ENCODE assay signal across 2 cellular contexts in genomic region chr4:122576261-122577188, GRCh38.
TF ChIP-seq lines count a peak whose summit lies in the region.

No MANE protein-coding gene starts in this region.

TF ChIP-seq in K562, 482 proteins besides CTCF, POLR2A, EP300 and RAD21 (continues in another document):
- TF ChIP-seq GTF3C2 (IDR thresholded peaks at IDR 0.05; ENCODE audit: borderline replicate concordance, extremely low read depth, insufficient read length) (no peak), ZNF23 (CRISPR knock-in tag; IDR thresholded peaks at IDR 0.05) (no peak), MAZ (CRISPR knock-in tag; conservative IDR thresholded peaks at IDR 0.05 in 1 of 2, IDR thresholded peaks at IDR 0.05 in 1 of 2) (0 out of 4 replicates have a peak, but pooled peaks of 1 of the 2 experiments have one; percentile 29), CBX1 (IDR thresholded peaks at IDR 0.05; ENCODE audit: low read depth) (no peak), HEY1 (CRISPR knock-in tag; IDR thresholded peaks at IDR 0.05; ENCODE audit: borderline replicate concordance) (no peak), ZNF165 (CRISPR knock-in tag; IDR thresholded peaks at IDR 0.05; ENCODE audit: borderline replicate concordance) (no peak), CBX8 (IDR thresholded peaks at IDR 0.05; ENCODE audit: borderline replicate concordance, extremely low read depth, low read depth, low read length, poor library complexity, severe bottlenecking) (no peak), TGIF2 (CRISPR knock-in tag; IDR thresholded peaks at IDR 0.05) (no peak), ZNF140 (CRISPR knock-in tag; IDR thresholded peaks at IDR 0.05) (no peak), CEBPB (tag; IDR thresholded peaks at IDR 0.05) (no peak), PBX2 (CRISPR knock-in tag; IDR thresholded peaks at IDR 0.05; ENCODE audit: low read depth) (no peak), PBX2 (tag; conservative IDR thresholded peaks at IDR 0.05; ENCODE audit: low read depth) (no peak), ZFX (CRISPR knock-in tag; IDR thresholded peaks at IDR 0.05) (no peak), HDAC8 (tag; IDR thresholded peaks at IDR 0.05) (no peak)
- TF ChIP-seq, protein P1, sequence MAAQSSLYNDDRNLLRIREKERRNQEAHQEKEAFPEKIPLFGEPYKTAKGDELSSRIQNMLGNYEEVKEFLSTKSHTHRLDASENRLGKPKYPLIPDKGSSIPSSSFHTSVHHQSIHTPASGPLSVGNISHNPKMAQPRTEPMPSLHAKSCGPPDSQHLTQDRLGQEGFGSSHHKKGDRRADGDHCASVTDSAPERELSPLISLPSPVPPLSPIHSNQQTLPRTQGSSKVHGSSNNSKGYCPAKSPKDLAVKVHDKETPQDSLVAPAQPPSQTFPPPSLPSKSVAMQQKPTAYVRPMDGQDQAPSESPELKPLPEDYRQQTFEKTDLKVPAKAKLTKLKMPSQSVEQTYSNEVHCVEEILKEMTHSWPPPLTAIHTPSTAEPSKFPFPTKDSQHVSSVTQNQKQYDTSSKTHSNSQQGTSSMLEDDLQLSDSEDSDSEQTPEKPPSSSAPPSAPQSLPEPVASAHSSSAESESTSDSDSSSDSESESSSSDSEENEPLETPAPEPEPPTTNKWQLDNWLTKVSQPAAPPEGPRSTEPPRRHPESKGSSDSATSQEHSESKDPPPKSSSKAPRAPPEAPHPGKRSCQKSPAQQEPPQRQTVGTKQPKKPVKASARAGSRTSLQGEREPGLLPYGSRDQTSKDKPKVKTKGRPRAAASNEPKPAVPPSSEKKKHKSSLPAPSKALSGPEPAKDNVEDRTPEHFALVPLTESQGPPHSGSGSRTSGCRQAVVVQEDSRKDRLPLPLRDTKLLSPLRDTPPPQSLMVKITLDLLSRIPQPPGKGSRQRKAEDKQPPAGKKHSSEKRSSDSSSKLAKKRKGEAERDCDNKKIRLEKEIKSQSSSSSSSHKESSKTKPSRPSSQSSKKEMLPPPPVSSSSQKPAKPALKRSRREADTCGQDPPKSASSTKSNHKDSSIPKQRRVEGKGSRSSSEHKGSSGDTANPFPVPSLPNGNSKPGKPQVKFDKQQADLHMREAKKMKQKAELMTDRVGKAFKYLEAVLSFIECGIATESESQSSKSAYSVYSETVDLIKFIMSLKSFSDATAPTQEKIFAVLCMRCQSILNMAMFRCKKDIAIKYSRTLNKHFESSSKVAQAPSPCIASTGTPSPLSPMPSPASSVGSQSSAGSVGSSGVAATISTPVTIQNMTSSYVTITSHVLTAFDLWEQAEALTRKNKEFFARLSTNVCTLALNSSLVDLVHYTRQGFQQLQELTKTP (IDR thresholded peaks at IDR 0.05; ENCODE audit: low read depth in 1 of 2, partially characterized antibody in 2 of 2) = peak in 1 of 2 experiments; percentile 88
- TF ChIP-seq, protein P2, sequence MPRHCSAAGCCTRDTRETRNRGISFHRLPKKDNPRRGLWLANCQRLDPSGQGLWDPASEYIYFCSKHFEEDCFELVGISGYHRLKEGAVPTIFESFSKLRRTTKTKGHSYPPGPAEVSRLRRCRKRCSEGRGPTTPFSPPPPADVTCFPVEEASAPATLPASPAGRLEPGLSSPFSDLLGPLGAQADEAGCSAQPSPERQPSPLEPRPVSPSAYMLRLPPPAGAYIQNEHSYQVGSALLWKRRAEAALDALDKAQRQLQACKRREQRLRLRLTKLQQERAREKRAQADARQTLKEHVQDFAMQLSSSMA (CRISPR knock-in tag; IDR thresholded peaks at IDR 0.05) = no peak

TF ChIP-seq in HepG2, 621 proteins besides CTCF, POLR2A, EP300 and RAD21 (continued from another document):
- 0 out of 2 replicates have a peak, but pooled peaks have one; percentile 26 for TF ChIP-seq SMC3 (IDR thresholded peaks at IDR 0.05; ENCODE audit: low read length)
